ENCODE assay signal across 1 cellular context in genomic region chr1:110338200-110339039, GRCh38.
A peak's percentile ranks its signal among the peaks of the same experiment; 100 is the strongest.
TF ChIP-seq lines count a peak whose summit lies in the region.

No MANE protein-coding gene starts in this region.

TF ChIP-seq in HEK293, 187 proteins besides CTCF, POLR2A, EP300 and RAD21 (continued from another document and continues in another):
- peak; percentile 96 for TF ChIP-seq BCL11B (tag by site-specific recombination; IDR thresholded peaks at IDR 0.05; ENCODE audit: low read depth)
- no peak for TF ChIP-seq ZNF148 (tag by site-specific recombination; IDR thresholded peaks at IDR 0.05; ENCODE audit: borderline replicate concordance)
- TF ChIP-seq SETDB1 (IDR thresholded peaks at IDR 0.05; ENCODE audit: insufficient read length, low read length), result peak; percentile 49
- TF ChIP-seq ZNF335 (tag by site-specific recombination; conservative IDR thresholded peaks at IDR 0.05), result peak; percentile 64
- TF ChIP-seq ZFP37 (tag by site-specific recombination; IDR thresholded peaks at IDR 0.05), result peak; percentile 89
- TF ChIP-seq ZNF768 (tag by site-specific recombination; IDR thresholded peaks at IDR 0.05), result no peak; the same call in 1 of the 2 replicates
- TF ChIP-seq ZNF623 (tag by site-specific recombination; IDR thresholded peaks at IDR 0.05), result no peak
- no peak for TF ChIP-seq ZNF488 (tag by site-specific recombination; IDR thresholded peaks at IDR 0.05)
- TF ChIP-seq ZNF19 (tag by site-specific recombination; IDR thresholded peaks at IDR 0.05; ENCODE audit: low read depth), result no peak
- TF ChIP-seq ZNF629 (tag by site-specific recombination; IDR thresholded peaks at IDR 0.05), result peak; percentile 91
- TF ChIP-seq ZNF791 (tag by site-specific recombination; IDR thresholded peaks at IDR 0.05), result no peak
- peak; percentile 92 for TF ChIP-seq ZNF366 (tag by site-specific recombination; conservative IDR thresholded peaks at IDR 0.05)
- TF ChIP-seq TRIM28 (IDR thresholded peaks at IDR 0.05; ENCODE audit: borderline replicate concordance, low read length), result no peak; the same call in 1 of the 2 replicates
- TF ChIP-seq GFI1B (tag by site-specific recombination; IDR thresholded peaks at IDR 0.05), result no peak
- TF ChIP-seq ZNF704 (tag by site-specific recombination; IDR thresholded peaks at IDR 0.05), result no peak
- TF ChIP-seq ZNF280D (tag by site-specific recombination; IDR thresholded peaks at IDR 0.05), result no peak
- peak; percentile 97 for TF ChIP-seq BCL11A (tag by site-specific recombination; IDR thresholded peaks at IDR 0.05; ENCODE audit: low read depth)
- no peak for TF ChIP-seq ZNF132 (tag by site-specific recombination; IDR thresholded peaks at IDR 0.05; ENCODE audit: borderline replicate concordance)
- 0 out of 2 replicates have a peak, but pooled peaks have one; percentile 39 for TF ChIP-seq ZBTB48 (tag by site-specific recombination; IDR thresholded peaks at IDR 0.05)
- TF ChIP-seq KLF8 (tag by site-specific recombination; IDR thresholded peaks at IDR 0.05), result peak; percentile 97
- TF ChIP-seq ZNF792 (tag by site-specific recombination; IDR thresholded peaks at IDR 0.05), result 0 out of 2 replicates have a peak, but pooled peaks have one; percentile 49
- no peak for TF ChIP-seq ZNF830 (tag by site-specific recombination; IDR thresholded peaks at IDR 0.05; ENCODE audit: low read depth)
- TF ChIP-seq REPIN1 (tag by site-specific recombination; IDR thresholded peaks at IDR 0.05; ENCODE audit: low read depth), result no peak
- TF ChIP-seq ZNF645 (tag by site-specific recombination; IDR thresholded peaks at IDR 0.05), result no peak
- peak; percentile 44; the same call in 1 of the 2 replicates for TF ChIP-seq ZNF580 (tag by site-specific recombination; IDR thresholded peaks at IDR 0.05)
- no peak for TF ChIP-seq ZNF311 (tag by site-specific recombination; IDR thresholded peaks at IDR 0.05; ENCODE audit: borderline replicate concordance)
- TF ChIP-seq ZNF202 (tag by site-specific recombination; IDR thresholded peaks at IDR 0.05; ENCODE audit: borderline replicate concordance), result no peak
- TF ChIP-seq ZNF214 (tag by site-specific recombination; IDR thresholded peaks at IDR 0.05; ENCODE audit: borderline replicate concordance), result no peak
- peak; percentile 27; the same call in 1 of the 2 replicates for TF ChIP-seq ZNF184 (tag by site-specific recombination; IDR thresholded peaks at IDR 0.05)
- TF ChIP-seq MYNN (tag by site-specific recombination; IDR thresholded peaks at IDR 0.05; ENCODE audit: borderline replicate concordance), result no peak
- peak; percentile 56; the same call in 1 of the 2 replicates for TF ChIP-seq ZNF600 (tag by site-specific recombination; IDR thresholded peaks at IDR 0.05)
- TF ChIP-seq ZNF24 (tag by site-specific recombination; IDR thresholded peaks at IDR 0.05), result peak; percentile 26; the same call in 1 of the 2 replicates
- TF ChIP-seq ZNF121 (tag by site-specific recombination; IDR thresholded peaks at IDR 0.05), result peak; percentile 35; the same call in 1 of the 2 replicates
- no peak for TF ChIP-seq ZNF157 (tag by site-specific recombination; IDR thresholded peaks at IDR 0.05)
- no peak for TF ChIP-seq ZNF302 (tag by site-specific recombination; IDR thresholded peaks at IDR 0.05; ENCODE audit: low read depth)
- no peak for TF ChIP-seq ZBTB44 (tag by site-specific recombination; IDR thresholded peaks at IDR 0.05)
- peak; percentile 72 for TF ChIP-seq EGR2 (tag by site-specific recombination; IDR thresholded peaks at IDR 0.05; ENCODE audit: low read depth)
- TF ChIP-seq ZNF221 (tag by site-specific recombination; IDR thresholded peaks at IDR 0.05; ENCODE audit: borderline replicate concordance), result 0 out of 2 replicates have a peak, but pooled peaks have one; percentile 84
- peak; percentile 86 for TF ChIP-seq ZBTB11 (tag by site-specific recombination; conservative IDR thresholded peaks at IDR 0.05; ENCODE audit: low read depth)
- TF ChIP-seq SP7 (tag by site-specific recombination; IDR thresholded peaks at IDR 0.05), result peak; percentile 87
- no peak for TF ChIP-seq ZNF404 (tag by site-specific recombination; IDR thresholded peaks at IDR 0.05)
- no peak for TF ChIP-seq ZNF701 (tag by site-specific recombination; IDR thresholded peaks at IDR 0.05)
- no peak for TF ChIP-seq ZNF555 (tag by site-specific recombination; conservative IDR thresholded peaks at IDR 0.05)
- peak; percentile 88 for TF ChIP-seq ZXDB (tag by site-specific recombination; IDR thresholded peaks at IDR 0.05)
- peak; percentile 88 for TF ChIP-seq KLF1 (tag by site-specific recombination; IDR thresholded peaks at IDR 0.05)
- no peak for TF ChIP-seq ZNF274 (IDR thresholded peaks at IDR 0.05; ENCODE audit: low read length)
- TF ChIP-seq ZNF274 (tag by site-specific recombination; IDR thresholded peaks at IDR 0.05; ENCODE audit: borderline replicate concordance), result no peak
- no peak for TF ChIP-seq ZNF155 (tag by site-specific recombination; IDR thresholded peaks at IDR 0.05)
- TF ChIP-seq ZNF549 (tag by site-specific recombination; IDR thresholded peaks at IDR 0.05), result no peak
- no peak; the same call in 1 of the 2 replicates for TF ChIP-seq HOXC10 (CRISPR knock-in tag; IDR thresholded peaks at IDR 0.05)
- TF ChIP-seq ZNF391 (tag by site-specific recombination; IDR thresholded peaks at IDR 0.05; ENCODE audit: borderline replicate concordance, low read depth), result peak; percentile 68; the same call in 1 of the 2 replicates
- TF ChIP-seq TCF7L2 (IDR thresholded peaks at IDR 0.05; ENCODE audit: borderline replicate concordance, low read depth, low read length), result peak; percentile 40; the same call in 1 of the 2 replicates
- no peak for TF ChIP-seq ZNF26 (tag by site-specific recombination; IDR thresholded peaks at IDR 0.05)
- TF ChIP-seq ZNF473 (tag by site-specific recombination; IDR thresholded peaks at IDR 0.05), result no peak
- 0 out of 2 replicates have a peak, but pooled peaks have one; percentile 60 for TF ChIP-seq ZBTB7A (tag by site-specific recombination; IDR thresholded peaks at IDR 0.05; ENCODE audit: low read depth)
- TF ChIP-seq ZNF677 (tag by site-specific recombination; IDR thresholded peaks at IDR 0.05), result no peak
